ENCODE assay signal across 3 cellular contexts in the genomic region with DNA sequence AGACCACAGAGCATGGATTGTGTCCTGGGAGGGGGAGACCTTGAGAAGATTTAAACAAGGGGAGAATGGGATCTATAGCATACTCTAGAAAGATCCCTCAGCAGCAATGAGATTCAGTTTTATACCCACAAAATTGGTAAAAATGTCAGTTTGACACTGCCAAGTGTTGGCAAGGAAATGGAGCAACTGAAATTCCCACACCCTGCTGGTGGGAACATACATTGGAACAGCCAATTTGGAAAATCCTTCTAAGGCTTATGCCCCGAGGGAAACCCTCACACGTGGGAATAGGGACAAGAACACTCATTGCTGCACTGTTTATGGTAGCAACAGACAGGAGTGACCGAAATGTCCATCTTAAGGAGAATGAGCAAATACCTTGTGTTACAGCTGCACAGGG.
TF ChIP-seq lines count a peak whose summit lies in the region.

No MANE protein-coding gene starts in this region.

TF ChIP-seq in HepG2, 621 proteins besides CTCF, POLR2A, EP300 and RAD21:
- no peak for TF ChIP-seq ZNF33A (CRISPR knock-in tag; IDR thresholded peaks at IDR 0.05; ENCODE audit: borderline replicate concordance)
- TF ChIP-seq KDM5A (IDR thresholded peaks at IDR 0.05; ENCODE audit: borderline replicate concordance, low read length), result no peak
- TF ChIP-seq MZF1 (CRISPR knock-in tag; IDR thresholded peaks at IDR 0.05; ENCODE audit: borderline replicate concordance), result no peak
- TF ChIP-seq, protein P1, sequence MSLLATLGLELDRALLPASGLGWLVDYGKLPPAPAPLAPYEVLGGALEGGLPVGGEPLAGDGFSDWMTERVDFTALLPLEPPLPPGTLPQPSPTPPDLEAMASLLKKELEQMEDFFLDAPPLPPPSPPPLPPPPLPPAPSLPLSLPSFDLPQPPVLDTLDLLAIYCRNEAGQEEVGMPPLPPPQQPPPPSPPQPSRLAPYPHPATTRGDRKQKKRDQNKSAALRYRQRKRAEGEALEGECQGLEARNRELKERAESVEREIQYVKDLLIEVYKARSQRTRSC (CRISPR knock-in tag; IDR thresholded peaks at IDR 0.05; ENCODE audit: low read depth), result no peak
- peak; percentile 90 for TF ChIP-seq ZNF7 (CRISPR knock-in tag; IDR thresholded peaks at IDR 0.05)
- no peak for TF ChIP-seq ZNF768 (CRISPR knock-in tag; IDR thresholded peaks at IDR 0.05)
- TF ChIP-seq ZC3H13 (CRISPR knock-in tag; IDR thresholded peaks at IDR 0.05), result no peak
- TF ChIP-seq, protein P2, sequence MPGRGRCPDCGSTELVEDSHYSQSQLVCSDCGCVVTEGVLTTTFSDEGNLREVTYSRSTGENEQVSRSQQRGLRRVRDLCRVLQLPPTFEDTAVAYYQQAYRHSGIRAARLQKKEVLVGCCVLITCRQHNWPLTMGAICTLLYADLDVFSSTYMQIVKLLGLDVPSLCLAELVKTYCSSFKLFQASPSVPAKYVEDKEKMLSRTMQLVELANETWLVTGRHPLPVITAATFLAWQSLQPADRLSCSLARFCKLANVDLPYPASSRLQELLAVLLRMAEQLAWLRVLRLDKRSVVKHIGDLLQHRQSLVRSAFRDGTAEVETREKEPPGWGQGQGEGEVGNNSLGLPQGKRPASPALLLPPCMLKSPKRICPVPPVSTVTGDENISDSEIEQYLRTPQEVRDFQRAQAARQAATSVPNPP (CRISPR knock-in tag; IDR thresholded peaks at IDR 0.05), result no peak

TF ChIP-seq in HEK293, 187 proteins besides CTCF, POLR2A, EP300 and RAD21:
- peak; percentile 30; the same call in 1 of the 2 replicates for TF ChIP-seq TRIM28 (IDR thresholded peaks at IDR 0.05; ENCODE audit: borderline replicate concordance, low read length)
- peak; percentile 59 for TF ChIP-seq ZNF341 (tag by site-specific recombination; IDR thresholded peaks at IDR 0.05; ENCODE audit: low read depth)
- no peak for TF ChIP-seq ZFP37 (tag by site-specific recombination; IDR thresholded peaks at IDR 0.05)

TF ChIP-seq in K562, 482 proteins besides CTCF, POLR2A, EP300 and RAD21:
- TF ChIP-seq CHD4 (IDR thresholded peaks at IDR 0.05; ENCODE audit: insufficient read depth, insufficient replicate concordance, low read depth, low read length, poor library complexity, severe bottlenecking), result no peak
- peak; percentile 23 for TF ChIP-seq ZFP36 (IDR thresholded peaks at IDR 0.05; ENCODE audit: low read depth, low read length, partially characterized antibody)
- TF ChIP-seq RBM25 (IDR thresholded peaks at IDR 0.05; ENCODE audit: low read depth, low read length, severe bottlenecking), result peak; percentile 10
